ENCODE assay signal across 8 cellular contexts in genomic region chr17:57892146-57892819, GRCh38. TPM values are rescaled to one million over a fixed set of nuclear protein-coding genes. Genes with fewer than 3 reads are reported as not detected.
DNase-seq lines count a peak whose midpoint lies in the region; ATAC-seq and TF ChIP-seq lines count a peak whose summit lies in the region.

No MANE protein-coding gene starts in this region.

- intact Hi-C loops in mucosa of descending colon (cut with DNase I, micrococcal nuclease): loop anchor here in 1 of 2 donors (10.0 kb wide), 1 partner anchor 53 kb away; no protein-coding TSS in a partner anchor

- H3K9me3 ChIP-seq in mucosa of descending colon: no peaks in the 10 kb centered on the region

- DNase-seq in Caki2 (ENCODE audit: low read depth) (peak; percentile 82), NOMO-1 treated with dmso at 0.1 percent for 144 hours (lab: John Stamatoyannopoulos, UW; ENCODE audit: unreplicated experiment) (peak; percentile 52), activated T-cell treated with anti-CD3 and anti-CD28 coated beads for 1 hour (ENCODE audit: low read depth) (peak; percentile 68), epidermal melanocyte (ENCODE audit: insufficient read length, low spot score) (peak; percentile 95), mucosa of descending colon (peak; percentile 90 to 96 (median 95))
- peak; percentile 40 to 51 for DNase-seq in stimulated activated CD8-positive, alpha-beta memory T cell treated with anti-CD3 and anti-CD28 coated beads, Interleukin-15, amount 100 ng/mL, for 4 hours (ENCODE audit: low read depth in 2 of 2)

- in situ Hi-C loops in Caki2 (cut with HindIII; ENCODE audit: low pct_unique_long_range_greater_than_20kb, low sequenced_read_pairs): no loop called here

- H3K4me3 ChIP-seq in mucosa of descending colon: no peak overlapping the region

- peaks cover 25% of the 10 kb centered on the region for H3K4me1 ChIP-seq in mucosa of descending colon (ENCODE audit: low read depth)

- ATAC-seq in HG03354 (IDR thresholded peaks at IDR 0.05; ENCODE audit: poor library complexity, severe bottlenecking, unreplicated experiment) (peak; percentile 56), mucosa of descending colon (peak; percentile 89), HG02884 (IDR thresholded peaks at IDR 0.05; ENCODE audit: unreplicated experiment) (no peak)

- peak; percentile 98 for TF ChIP-seq CTCF in mucosa of descending colon (IDR thresholded peaks at IDR 0.05)

- H3K36me3 ChIP-seq in mucosa of descending colon (ENCODE audit: low read depth): no peaks in the 10 kb centered on the region

RNA-seq across cellular contexts. Expression of gene MRPS23, which starts 42.4 kb away (rescaled TPM):
- total RNA-seq in Caki2 (2014; rRNA removed; shearing (Covaris generic); ENCODE audit: low replicate concordance): 57.0 and 71.5 TPM in 2 replicates
- 10 to 100 TPM; 15.1 to 27.2 (median 24.0) TPM for total RNA-seq in mucosa of descending colon
